ENCODE assay signal across 11 cellular contexts in the genomic region with DNA sequence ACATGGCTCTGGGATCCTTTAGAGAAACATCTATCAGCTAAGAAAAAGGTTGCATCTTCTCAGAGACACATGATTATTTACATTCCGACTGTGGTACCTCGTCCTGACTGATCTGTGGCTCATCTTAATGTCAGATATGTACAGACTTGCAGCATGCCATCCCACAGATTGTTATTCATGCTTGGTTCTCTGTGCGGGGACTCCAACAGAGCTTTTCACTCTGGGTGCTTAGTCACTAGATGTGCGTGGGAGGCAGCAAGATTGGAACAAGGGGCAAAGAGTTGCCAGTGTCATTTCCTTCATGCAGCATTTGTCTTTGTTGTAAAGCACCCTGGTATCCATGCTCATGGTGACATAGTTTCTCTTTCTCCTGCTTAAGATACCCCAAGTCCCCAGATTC.
A peak's percentile ranks its signal among the peaks of the same experiment; 100 is the strongest.
DNase-seq lines count a peak whose midpoint lies in the region; ATAC-seq lines count a peak whose summit lies in the region.
"Had no signal": no experiment of that assay in that cellular context is flagged by ENCODE, and none has a peak within 500 bp of the region (broad histone marks: within the 10 kb centered on the region; RNA-seq: fewer than 3 reads in every experiment).

No MANE protein-coding gene starts in this region.

- H3K9me3 ChIP-seq in HUES48 (ENCODE audit: control insufficient read depth, insufficient read depth, low read length), result no peaks in the 10 kb centered on the region
- H3K9me3 ChIP-seq: neutrophil had no signal

- peak; percentile 61 for DNase-seq in activated naive CD8-positive, alpha-beta T cell treated with anti-CD3 and anti-CD28 coated beads, Interleukin-2, amount 50 U/mL, for 24 hours
- DNase-seq in occipital lobe (lab: John Stamatoyannopoulos, UW) (peak; percentile 53), islet precursor cell (no peak), medulla oblongata (ENCODE audit: extremely low spot score) (no peak)
- DNase-seq: NCI-H345, WERI-Rb-1 had no signal

- H3K9ac ChIP-seq in HUES48 (ENCODE audit: low read depth, low read length), result no peak overlapping the region

- H3K4me3 ChIP-seq in ACC112 (ENCODE audit: low read depth, low read length), result peak overlapping the region; percentile 9; the same call in 1 of the 2 replicates
- no peak overlapping the region for H3K4me3 ChIP-seq in HUES48 (ENCODE audit: low read depth, low read length)

- peaks cover 13% of the 10 kb centered on the region for H3K9me3 Mint-ChIP-seq in activated naive CD8-positive, alpha-beta T cell treated with anti-CD3 and anti-CD28 coated beads, Interleukin-2, amount 50 U/mL, for 24 hours

- peaks cover 71% of the 10 kb centered on the region for H3K36me3 Mint-ChIP-seq in activated naive CD8-positive, alpha-beta T cell treated with anti-CD3 and anti-CD28 coated beads, Interleukin-2, amount 50 U/mL, for 24 hours (ENCODE audit: low read depth)

- H3K27ac ChIP-seq in ACC112 (ENCODE audit: low read depth, low read length), result peak overlapping the region; percentile 27
- peak overlapping the region; percentile 18 for H3K27ac ChIP-seq in HUES48 (ENCODE audit: low read depth, low read length)
- H3K27ac ChIP-seq: neutrophil, WERI-Rb-1 had no signal

- ATAC-seq in activated naive CD8-positive, alpha-beta T cell treated with anti-CD3 and anti-CD28 coated beads, Interleukin-2, amount 50 U/mL, for 24 hours, result peak; percentile 93
- ATAC-seq in GM18517 (IDR thresholded peaks at IDR 0.05; ENCODE audit: unreplicated experiment), result no peak
- ATAC-seq in HG02973 (IDR thresholded peaks at IDR 0.05; ENCODE audit: unreplicated experiment), result no peak

- no peaks in the 10 kb centered on the region for H3K27me3 Mint-ChIP-seq in activated naive CD8-positive, alpha-beta T cell treated with anti-CD3 and anti-CD28 coated beads, Interleukin-2, amount 50 U/mL, for 24 hours

- H3K36me3 ChIP-seq in ACC112 (ENCODE audit: insufficient read depth, low read length), result peaks cover 6% of the 10 kb centered on the region; the same call in 1 of the 2 replicates
- H3K36me3 ChIP-seq in HUES48 (ENCODE audit: control insufficient read depth, insufficient read depth, low read length), result no peaks in the 10 kb centered on the region
- H3K36me3 ChIP-seq: neutrophil, WERI-Rb-1 had no signal

- H2AFZ ChIP-seq in ACC112 (ENCODE audit: low read length, unreplicated experiment), result no peak overlapping the region

- H3K4me1 ChIP-seq in ACC112 (ENCODE audit: control insufficient read depth, insufficient read depth, low read length, unreplicated experiment) (peaks cover 46% of the 10 kb centered on the region), HUES48 (ENCODE audit: control insufficient read depth, insufficient read depth, low read length) (peaks cover 9% of the 10 kb centered on the region)

- no peaks in the 10 kb centered on the region for H3K79me2 ChIP-seq in ACC112 (ENCODE audit: control insufficient read depth, insufficient read depth, low read length, unreplicated experiment)

- peak overlapping the region; percentile 58 for H3K27ac Mint-ChIP-seq in activated naive CD8-positive, alpha-beta T cell treated with anti-CD3 and anti-CD28 coated beads, Interleukin-2, amount 50 U/mL, for 24 hours

- H3K4me3 Mint-ChIP-seq in activated naive CD8-positive, alpha-beta T cell treated with anti-CD3 and anti-CD28 coated beads, Interleukin-2, amount 50 U/mL, for 24 hours, result no peak overlapping the region

- H3K27me3 ChIP-seq in ACC112 (ENCODE audit: insufficient read depth, low read length) (no peaks in the 10 kb centered on the region), HUES48 (ENCODE audit: control insufficient read depth, insufficient read depth, low read length) (no peaks in the 10 kb centered on the region)
- H3K27me3 ChIP-seq: neutrophil had no signal

- H3K4me1 Mint-ChIP-seq in activated naive CD8-positive, alpha-beta T cell treated with anti-CD3 and anti-CD28 coated beads, Interleukin-2, amount 50 U/mL, for 24 hours, result peaks cover 63% of the 10 kb centered on the region

Comparison
In these comparisons a context has a peak if more than half of its experiments do, and no peak if none do; other contexts are left out.
1. DNase-seq: peak in activated naive CD8-positive, alpha-beta T cell treated with anti-CD3 and anti-CD28 coated beads, Interleukin-2, amount 50 U/mL, for 24 hours (single experiment) and occipital lobe (single experiment); none in islet precursor cell (single experiment) and medulla oblongata (single experiment).